9 cellular contexts compared by ENCODE assay signal in the genomic region with DNA sequence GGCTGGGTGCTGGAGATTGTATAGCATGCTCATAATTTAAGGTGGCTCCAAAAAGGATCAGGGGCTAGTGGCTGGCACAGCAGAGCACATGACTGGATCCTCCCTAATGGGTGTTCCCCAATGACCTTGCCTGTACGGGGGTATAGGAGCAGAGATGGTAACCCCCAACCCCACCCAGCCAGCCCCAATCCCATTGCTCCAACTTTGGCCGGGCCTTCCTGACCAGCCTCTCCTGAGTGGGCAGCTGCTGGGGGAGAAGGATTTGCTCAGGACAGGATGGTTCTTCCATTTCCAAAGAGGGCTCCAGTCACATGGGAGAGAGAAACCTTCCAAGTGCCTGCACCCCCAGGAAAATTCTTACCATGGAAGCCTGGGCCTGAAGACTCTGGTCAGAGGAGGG. TPM values are rescaled to one million over a fixed set of nuclear protein-coding genes. Genes with fewer than 3 reads are reported as not detected.
DNase-seq lines count a peak whose midpoint lies in the region; ATAC-seq and TF ChIP-seq lines count a peak whose summit lies in the region.
"Had no signal": no experiment of that assay in that cellular context is flagged by ENCODE, and none has a peak within 500 bp of the region (broad histone marks: within the 10 kb centered on the region; RNA-seq: fewer than 3 reads in every experiment).

No MANE protein-coding gene starts in this region.

- H3K27ac Mint-ChIP-seq in activated CD4-positive, alpha-beta memory T cell treated with anti-CD3 and anti-CD28 coated beads for 36 hours: peak overlapping the region; percentile 43
- H3K27ac Mint-ChIP-seq in activated CD4-positive, alpha-beta memory T cell treated with anti-CD3 and anti-CD28 coated beads, Interleukin-2, amount 10 ng/mL, durations not matched to agents 7 days and 5 days: no peak overlapping the region
- no peak overlapping the region for H3K27ac Mint-ChIP-seq in activated naive CD8-positive, alpha-beta T cell treated with anti-CD3 and anti-CD28 coated beads, Interleukin-2, amount 10 ng/mL, durations not matched to agents 7 days and 5 days
- peak overlapping the region; percentile 87 for H3K27ac Mint-ChIP-seq in mesothelial cell of epicardium

- H3K27me3 ChIP-seq in testis: no peaks in the 10 kb centered on the region

- no peaks in the 10 kb centered on the region for H3K27me3 Mint-ChIP-seq in activated CD4-positive, alpha-beta memory T cell treated with anti-CD3 and anti-CD28 coated beads for 36 hours
- H3K27me3 Mint-ChIP-seq in activated CD4-positive, alpha-beta memory T cell treated with anti-CD3 and anti-CD28 coated beads, Interleukin-2, amount 10 ng/mL, durations not matched to agents 7 days and 5 days: peaks cover 16% of the 10 kb centered on the region
- H3K27me3 Mint-ChIP-seq in activated naive CD8-positive, alpha-beta T cell treated with anti-CD3 and anti-CD28 coated beads, Interleukin-2, amount 10 ng/mL, durations not matched to agents 7 days and 5 days: peaks cover 10% of the 10 kb centered on the region
- peaks cover 29% of the 10 kb centered on the region for H3K27me3 Mint-ChIP-seq in mesothelial cell of epicardium (ENCODE audit: low read depth)

- no peak for DNase-seq in activated CD4-positive, alpha-beta memory T cell treated with anti-CD3 and anti-CD28 coated beads for 36 hours
- DNase-seq in activated CD4-positive, alpha-beta memory T cell treated with anti-CD3 and anti-CD28 coated beads, Interleukin-2, amount 10 ng/mL, durations not matched to agents 7 days and 5 days: no peak
- no peak for DNase-seq in activated naive CD8-positive, alpha-beta T cell treated with anti-CD3 and anti-CD28 coated beads, Interleukin-2, amount 10 ng/mL, durations not matched to agents 7 days and 5 days
- DNase-seq in mesothelial cell of epicardium (ENCODE audit: low spot score in 2 of 2, unreplicated experiment in 2 of 2): no peak
- no peak for DNase-seq in testis
- DNase-seq in NCI-H748 treated with DMSO at 0.1 percent for 48 hours (lab: John Stamatoyannopoulos, UW): no peak
- DNase-seq in lower leg skin (ENCODE audit: low spot score in 2 of 2): no peak
- DNase-seq: NCI-H2081 had no signal

- peaks cover 51% of the 10 kb centered on the region for H3K4me1 ChIP-seq in testis

- CTCF ChIA-PET in activated CD4-positive, alpha-beta memory T cell treated with anti-CD3 and anti-CD28 coated beads for 36 hours (lab: Charles Lee): interaction anchor here (1.7 to 15.8 kb wide), 3 partner anchors 9 to 47 kb away, joined by 6 to 261 read pairs (median 9); partner anchors contain the start of gene NR4A1
- CTCF ChIA-PET in activated CD4-positive, alpha-beta memory T cell treated with anti-CD3 and anti-CD28 coated beads, Interleukin-2, amount 10 ng/mL, durations not matched to agents 7 days and 5 days (lab: Charles Lee): interaction anchor here (9.2 kb wide), 1 partner anchor 10 kb away, joined by 67 read pairs; no protein-coding TSS in a partner anchor

- H3K4me3 Mint-ChIP-seq in activated CD4-positive, alpha-beta memory T cell treated with anti-CD3 and anti-CD28 coated beads for 36 hours: peak overlapping the region; percentile 56
- no peak overlapping the region for H3K4me3 Mint-ChIP-seq in activated CD4-positive, alpha-beta memory T cell treated with anti-CD3 and anti-CD28 coated beads, Interleukin-2, amount 10 ng/mL, durations not matched to agents 7 days and 5 days
- H3K4me3 Mint-ChIP-seq in activated naive CD8-positive, alpha-beta T cell treated with anti-CD3 and anti-CD28 coated beads, Interleukin-2, amount 10 ng/mL, durations not matched to agents 7 days and 5 days: peak overlapping the region; percentile 60
- H3K4me3 Mint-ChIP-seq in mesothelial cell of epicardium: peak overlapping the region; percentile 61

- TF ChIP-seq POLR2A in testis (IDR thresholded peaks at IDR 0.05): no peak
- TF ChIP-seq POLR2A in lower leg skin (IDR thresholded peaks at IDR 0.05): no peak

- H3K36me3 Mint-ChIP-seq in activated CD4-positive, alpha-beta memory T cell treated with anti-CD3 and anti-CD28 coated beads for 36 hours: no peaks in the 10 kb centered on the region
- no peaks in the 10 kb centered on the region for H3K36me3 Mint-ChIP-seq in activated CD4-positive, alpha-beta memory T cell treated with anti-CD3 and anti-CD28 coated beads, Interleukin-2, amount 10 ng/mL, durations not matched to agents 7 days and 5 days (ENCODE audit: low read depth)
- no peaks in the 10 kb centered on the region for H3K36me3 Mint-ChIP-seq in activated naive CD8-positive, alpha-beta T cell treated with anti-CD3 and anti-CD28 coated beads, Interleukin-2, amount 10 ng/mL, durations not matched to agents 7 days and 5 days
- H3K36me3 Mint-ChIP-seq in mesothelial cell of epicardium: no peaks in the 10 kb centered on the region

- no peaks in the 10 kb centered on the region for H3K9me3 ChIP-seq in testis

- H3K27ac ChIP-seq in testis: peak overlapping the region; percentile 87 to 95

- intact Hi-C loops in activated CD4-positive, alpha-beta memory T cell treated with anti-CD3 and anti-CD28 coated beads for 36 hours (cut with micrococcal nuclease): no loop called here
- intact Hi-C loops in testis (cut with DNase I; ENCODE audit: low total_unique reads) (no loop called here), lower leg skin (cut with DNase I; ENCODE audit: low total_unique reads) (no loop called here)

- H3K4me1 Mint-ChIP-seq in activated CD4-positive, alpha-beta memory T cell treated with anti-CD3 and anti-CD28 coated beads for 36 hours (ENCODE audit: low read depth): peaks cover 55% of the 10 kb centered on the region
- peaks cover 38% of the 10 kb centered on the region for H3K4me1 Mint-ChIP-seq in activated CD4-positive, alpha-beta memory T cell treated with anti-CD3 and anti-CD28 coated beads, Interleukin-2, amount 10 ng/mL, durations not matched to agents 7 days and 5 days
- peaks cover 21% of the 10 kb centered on the region for H3K4me1 Mint-ChIP-seq in activated naive CD8-positive, alpha-beta T cell treated with anti-CD3 and anti-CD28 coated beads, Interleukin-2, amount 10 ng/mL, durations not matched to agents 7 days and 5 days
- H3K4me1 Mint-ChIP-seq in mesothelial cell of epicardium: peaks cover 29% of the 10 kb centered on the region

- 51 to 56% methylated on average over 2 of the region's 2 CpGs for WGBS in testis, 2 donors
- 74 to 76% methylated on average over 2 of the region's 2 CpGs for WGBS in lower leg skin, 2 donors

- TF ChIP-seq CTCF in mesothelial cell of epicardium (IDR thresholded peaks at IDR 0.05; ENCODE audit: unreplicated experiment) (no peak), testis (IDR thresholded peaks at IDR 0.05) (no peak), lower leg skin (IDR thresholded peaks at IDR 0.05) (no peak)

- POLR2A ChIA-PET in activated CD4-positive, alpha-beta memory T cell treated with anti-CD3 and anti-CD28 coated beads for 36 hours (lab: Charles Lee): interaction anchor here (0.8 to 3.9 kb wide), 3 partner anchors 15 to 34 kb away, joined by 3 to 26 read pairs (median 6); partner anchors contain the start of genes ATG101 and NR4A1
- POLR2A ChIA-PET in activated CD4-positive, alpha-beta memory T cell treated with anti-CD3 and anti-CD28 coated beads, Interleukin-2, amount 10 ng/mL, durations not matched to agents 7 days and 5 days (lab: Charles Lee): interaction anchor here (1.2 to 1.8 kb wide), 4 partner anchors 10 to 34 kb away, joined by 3 to 8 read pairs (median 5); partner anchors contain the start of gene ATG101
- POLR2A ChIA-PET in activated naive CD8-positive, alpha-beta T cell treated with anti-CD3 and anti-CD28 coated beads, Interleukin-2, amount 10 ng/mL, durations not matched to agents 7 days and 5 days (lab: Charles Lee): interaction anchor here (1.1 to 3.6 kb wide), 5 partner anchors 10 to 81 kb away, joined by 3 to 20 read pairs (median 5); partner anchors contain the start of genes ATG101 and NR4A1

- H3K9me3 Mint-ChIP-seq in activated CD4-positive, alpha-beta memory T cell treated with anti-CD3 and anti-CD28 coated beads for 36 hours: no peaks in the 10 kb centered on the region
- no peaks in the 10 kb centered on the region for H3K9me3 Mint-ChIP-seq in activated CD4-positive, alpha-beta memory T cell treated with anti-CD3 and anti-CD28 coated beads, Interleukin-2, amount 10 ng/mL, durations not matched to agents 7 days and 5 days
- no peaks in the 10 kb centered on the region for H3K9me3 Mint-ChIP-seq in activated naive CD8-positive, alpha-beta T cell treated with anti-CD3 and anti-CD28 coated beads, Interleukin-2, amount 10 ng/mL, durations not matched to agents 7 days and 5 days
- H3K9me3 Mint-ChIP-seq in mesothelial cell of epicardium: no peaks in the 10 kb centered on the region

- no peaks in the 10 kb centered on the region for H3K36me3 ChIP-seq in testis (ENCODE audit: low read depth, missing control alignments)

- ATAC-seq in activated naive CD8-positive, alpha-beta T cell treated with anti-CD3 and anti-CD28 coated beads, Interleukin-2, amount 10 ng/mL, durations not matched to agents 7 days and 5 days (ENCODE audit: low read depth): no peak
- no peak for ATAC-seq in HG03025 (IDR thresholded peaks at IDR 0.05; ENCODE audit: low FRiP score, unreplicated experiment)

- H3K4me3 ChIP-seq in testis (no peak overlapping the region), lower leg skin (ENCODE audit: low read depth, poor library complexity, severe bottlenecking) (no peak overlapping the region)

RNA-seq across cellular contexts. Expression of gene NR4A1, which starts 15.3 kb away (rescaled TPM):
- 10 to 100 TPM; 64.2 to 68.2 TPM for total RNA-seq in activated CD4-positive, alpha-beta memory T cell treated with anti-CD3 and anti-CD28 coated beads for 36 hours
- total RNA-seq in activated CD4-positive, alpha-beta memory T cell treated with anti-CD3 and anti-CD28 coated beads, Interleukin-2, amount 10 ng/mL, durations not matched to agents 7 days and 5 days: 10 to 100 TPM; 10.0 to 10.5 TPM
- 1 to 10 TPM; 8.6 to 8.8 TPM for total RNA-seq in activated naive CD8-positive, alpha-beta T cell treated with anti-CD3 and anti-CD28 coated beads, Interleukin-2, amount 10 ng/mL, durations not matched to agents 7 days and 5 days
- total RNA-seq in mesothelial cell of epicardium: 138 to 141 TPM (median 141 TPM) in 3 replicates
- 10 to 100 TPM; 55.1 to 88.5 TPM for total RNA-seq in testis
- 41.5 TPM for polyA plus RNA-seq in testis (ENCODE audit: insufficient read depth, low read depth, low replicate concordance)
- 100 to 1,000 TPM in 2 of 4 donors, 10 to 100 TPM in 2; 28.7 to 121 (median 105) TPM for total RNA-seq in lower leg skin

RNA-seq across cellular contexts. Expression of gene TAMALIN, which starts 29.2 kb away (rescaled TPM):
- 10 to 100 TPM; 15.1 to 18.7 TPM for total RNA-seq in activated CD4-positive, alpha-beta memory T cell treated with anti-CD3 and anti-CD28 coated beads for 36 hours
- 1 to 10 TPM; 5.8 to 7.4 TPM for total RNA-seq in activated CD4-positive, alpha-beta memory T cell treated with anti-CD3 and anti-CD28 coated beads, Interleukin-2, amount 10 ng/mL, durations not matched to agents 7 days and 5 days
- 10 to 100 TPM; 17.1 to 19.9 TPM for total RNA-seq in activated naive CD8-positive, alpha-beta T cell treated with anti-CD3 and anti-CD28 coated beads, Interleukin-2, amount 10 ng/mL, durations not matched to agents 7 days and 5 days
- 20.3 to 24.3 TPM (median 22.0 TPM) in 3 replicates for total RNA-seq in mesothelial cell of epicardium
- total RNA-seq in testis: 10 to 100 TPM in 1 of 2 donors, 1 to 10 TPM in 1; 8.9 to 10.4 TPM
- 7.7 TPM for polyA plus RNA-seq in testis (ENCODE audit: insufficient read depth, low read depth, low replicate concordance)
- 10 to 100 TPM; 14.6 to 34.2 (median 25.9) TPM for total RNA-seq in lower leg skin

RNA-seq across cellular contexts. Expression of gene ATG101, which starts 33.9 kb away (rescaled TPM):
- 10 to 100 TPM; 35.7 to 38.0 TPM for total RNA-seq in activated CD4-positive, alpha-beta memory T cell treated with anti-CD3 and anti-CD28 coated beads for 36 hours
- total RNA-seq in activated CD4-positive, alpha-beta memory T cell treated with anti-CD3 and anti-CD28 coated beads, Interleukin-2, amount 10 ng/mL, durations not matched to agents 7 days and 5 days: 10 to 100 TPM; 30.5 to 30.8 TPM
- total RNA-seq in activated naive CD8-positive, alpha-beta T cell treated with anti-CD3 and anti-CD28 coated beads, Interleukin-2, amount 10 ng/mL, durations not matched to agents 7 days and 5 days: 10 to 100 TPM; 25.2 to 28.8 TPM
- total RNA-seq in mesothelial cell of epicardium: 29.4 to 32.8 TPM (median 32.6 TPM) in 3 replicates
- 10 to 100 TPM; 52.6 to 64.5 TPM for total RNA-seq in testis
- 64.5 TPM for polyA plus RNA-seq in testis (ENCODE audit: insufficient read depth, low read depth, low replicate concordance)
- 10 to 100 TPM; 42.6 to 71.6 (median 55.2) TPM for total RNA-seq in lower leg skin

RNA-seq across cellular contexts. Expression of gene SMIM41, which starts 43.6 kb away (rescaled TPM):
- not detected for total RNA-seq in activated CD4-positive, alpha-beta memory T cell treated with anti-CD3 and anti-CD28 coated beads for 36 hours
- total RNA-seq in activated CD4-positive, alpha-beta memory T cell treated with anti-CD3 and anti-CD28 coated beads, Interleukin-2, amount 10 ng/mL, durations not matched to agents 7 days and 5 days: not detected
- not detected for total RNA-seq in activated naive CD8-positive, alpha-beta T cell treated with anti-CD3 and anti-CD28 coated beads, Interleukin-2, amount 10 ng/mL, durations not matched to agents 7 days and 5 days
- total RNA-seq in mesothelial cell of epicardium: 0.16 TPM in 1 of 3 replicates, not detected in the others
- total RNA-seq in testis: 10 to 100 TPM; 15.6 to 21.7 TPM
- 2.6 TPM for polyA plus RNA-seq in testis (ENCODE audit: insufficient read depth, low read depth, low replicate concordance)
- total RNA-seq in lower leg skin: under 1 TPM in 1 of 4 donors, not detected in 3; 0.71 TPM

Comparison
In these comparisons a context has a peak if more than half of its experiments do, and no peak if none do; other contexts are left out.
1. H3K27ac Mint-ChIP-seq: peak in activated CD4-positive, alpha-beta memory T cell treated with anti-CD3 and anti-CD28 coated beads for 36 hours (single experiment) and mesothelial cell of epicardium (single experiment); none in activated CD4-positive, alpha-beta memory T cell treated with anti-CD3 and anti-CD28 coated beads, Interleukin-2, amount 10 ng/mL, durations not matched to agents 7 days and 5 days (single experiment) and activated naive CD8-positive, alpha-beta T cell treated with anti-CD3 and anti-CD28 coated beads, Interleukin-2, amount 10 ng/mL, durations not matched to agents 7 days and 5 days (single experiment).